In the genomic region with DNA sequence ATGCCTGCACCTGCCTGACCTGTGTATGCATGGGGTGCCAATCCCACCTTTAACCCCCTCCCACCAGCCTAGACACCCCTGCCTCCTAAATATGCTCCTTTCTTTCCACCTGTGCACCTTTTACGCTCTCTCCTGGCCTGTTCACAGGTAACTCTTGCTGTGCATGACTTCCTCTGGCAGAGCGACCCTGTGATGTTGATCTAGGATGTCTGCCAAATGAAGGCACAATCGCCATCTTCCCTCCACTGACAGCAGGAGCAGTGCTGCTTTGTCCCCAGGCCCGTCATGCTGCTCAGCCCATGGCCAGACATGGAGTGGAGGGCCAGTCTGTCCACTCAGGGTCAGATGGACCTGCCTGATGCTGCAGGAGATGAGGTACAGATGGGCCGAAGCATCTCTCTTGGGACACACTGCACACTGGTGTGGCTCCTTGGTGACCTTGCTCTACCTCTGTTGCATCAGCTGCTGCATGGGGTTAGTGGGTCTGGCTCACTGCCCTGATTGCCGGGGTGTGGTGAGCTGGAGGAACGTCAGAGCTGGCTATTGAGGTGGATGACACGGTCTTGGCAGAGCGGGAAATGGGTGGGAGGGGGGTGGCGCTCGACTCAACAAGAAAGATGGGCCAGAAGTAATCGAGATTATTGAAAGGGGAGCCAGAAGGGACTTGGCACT, we compare ENCODE assay signal across 1 cellular context.
TF ChIP-seq lines count a peak whose summit lies in the region.

No MANE protein-coding gene starts in this region.

TF ChIP-seq in HEK293, 187 proteins besides CTCF, POLR2A, EP300 and RAD21 (continued from another document):
- TF ChIP-seq REST (tag by site-specific recombination; IDR thresholded peaks at IDR 0.05) (no peak), ZNF121 (tag by site-specific recombination; IDR thresholded peaks at IDR 0.05) (no peak), YY2 (tag by site-specific recombination; IDR thresholded peaks at IDR 0.05) (0 out of 2 replicates have a peak, but pooled peaks have one; percentile 10), ZNF354C (tag by site-specific recombination; IDR thresholded peaks at IDR 0.05; ENCODE audit: borderline replicate concordance, low read depth) (no peak), ZBTB26 (tag by site-specific recombination; optimal IDR thresholded peaks at IDR 0.05) (no peak), ZNF664 (tag by site-specific recombination; IDR thresholded peaks at IDR 0.05) (no peak), BCL11A (tag by site-specific recombination; IDR thresholded peaks at IDR 0.05; ENCODE audit: low read depth) (no peak), ZNF660 (tag by site-specific recombination; IDR thresholded peaks at IDR 0.05) (no peak), AEBP2 (tag by site-specific recombination; IDR thresholded peaks at IDR 0.05; ENCODE audit: borderline replicate concordance) (no peak), TSHZ1 (tag by site-specific recombination; IDR thresholded peaks at IDR 0.05; ENCODE audit: borderline replicate concordance) (no peak), ATF2 (tag by site-specific recombination; IDR thresholded peaks at IDR 0.05; ENCODE audit: low read depth) (no peak), ZNF670 (tag by site-specific recombination; IDR thresholded peaks at IDR 0.05; ENCODE audit: low read depth) (no peak), ZSCAN30 (tag by site-specific recombination; IDR thresholded peaks at IDR 0.05) (no peak), ZBTB17 (tag by site-specific recombination; IDR thresholded peaks at IDR 0.05) (0 out of 2 replicates have a peak, but pooled peaks have one; percentile 32), PATZ1 (tag by site-specific recombination; IDR thresholded peaks at IDR 0.05) (peak; percentile 65), KLF7 (tag by site-specific recombination; IDR thresholded peaks at IDR 0.05; ENCODE audit: borderline replicate concordance) (0 out of 2 replicates have a peak, but pooled peaks have one; percentile 32), GLIS2 (tag by site-specific recombination; IDR thresholded peaks at IDR 0.05) (no peak), ZNF629 (tag by site-specific recombination; IDR thresholded peaks at IDR 0.05) (no peak), ZNF311 (tag by site-specific recombination; IDR thresholded peaks at IDR 0.05; ENCODE audit: borderline replicate concordance) (no peak), KLF1 (tag by site-specific recombination; IDR thresholded peaks at IDR 0.05) (peak; percentile 89), ZNF48 (tag by site-specific recombination; IDR thresholded peaks at IDR 0.05) (no peak), ZIC2 (tag by site-specific recombination; IDR thresholded peaks at IDR 0.05) (peak; percentile 49), KLF9 (tag by site-specific recombination; IDR thresholded peaks at IDR 0.05; ENCODE audit: low read depth) (no peak)
- TF ChIP-seq, protein P1, sequence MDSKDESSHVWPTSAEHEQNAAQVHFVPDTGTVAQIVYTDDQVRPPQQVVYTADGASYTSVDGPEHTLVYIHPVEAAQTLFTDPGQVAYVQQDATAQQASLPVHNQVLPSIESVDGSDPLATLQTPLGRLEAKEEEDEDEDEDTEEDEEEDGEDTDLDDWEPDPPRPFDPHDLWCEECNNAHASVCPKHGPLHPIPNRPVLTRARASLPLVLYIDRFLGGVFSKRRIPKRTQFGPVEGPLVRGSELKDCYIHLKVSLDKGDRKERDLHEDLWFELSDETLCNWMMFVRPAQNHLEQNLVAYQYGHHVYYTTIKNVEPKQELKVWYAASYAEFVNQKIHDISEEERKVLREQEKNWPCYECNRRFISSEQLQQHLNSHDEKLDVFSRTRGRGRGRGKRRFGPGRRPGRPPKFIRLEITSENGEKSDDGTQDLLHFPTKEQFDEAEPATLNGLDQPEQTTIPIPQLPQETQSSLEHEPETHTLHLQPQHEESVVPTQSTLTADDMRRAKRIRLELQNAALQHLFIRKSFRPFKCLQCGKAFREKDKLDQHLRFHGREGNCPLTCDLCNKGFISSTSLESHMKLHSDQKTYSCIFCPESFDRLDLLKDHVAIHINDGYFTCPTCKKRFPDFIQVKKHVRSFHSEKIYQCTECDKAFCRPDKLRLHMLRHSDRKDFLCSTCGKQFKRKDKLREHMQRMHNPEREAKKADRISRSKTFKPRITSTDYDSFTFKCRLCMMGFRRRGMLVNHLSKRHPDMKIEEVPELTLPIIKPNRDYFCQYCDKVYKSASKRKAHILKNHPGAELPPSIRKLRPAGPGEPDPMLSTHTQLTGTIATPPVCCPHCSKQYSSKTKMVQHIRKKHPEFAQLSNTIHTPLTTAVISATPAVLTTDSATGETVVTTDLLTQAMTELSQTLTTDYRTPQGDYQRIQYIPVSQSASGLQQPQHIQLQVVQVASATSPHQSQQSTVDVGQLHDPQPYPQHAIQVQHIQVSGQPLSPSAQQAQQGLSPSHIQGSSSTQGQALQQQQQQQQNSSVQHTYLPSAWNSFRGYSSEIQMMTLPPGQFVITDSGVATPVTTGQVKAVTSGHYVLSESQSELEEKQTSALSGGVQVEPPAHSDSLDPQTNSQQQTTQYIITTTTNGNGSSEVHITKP (tag by site-specific recombination; IDR thresholded peaks at IDR 0.05) = peak; percentile 61; the same call in 1 of the 2 replicates
- TF ChIP-seq, protein P2, sequence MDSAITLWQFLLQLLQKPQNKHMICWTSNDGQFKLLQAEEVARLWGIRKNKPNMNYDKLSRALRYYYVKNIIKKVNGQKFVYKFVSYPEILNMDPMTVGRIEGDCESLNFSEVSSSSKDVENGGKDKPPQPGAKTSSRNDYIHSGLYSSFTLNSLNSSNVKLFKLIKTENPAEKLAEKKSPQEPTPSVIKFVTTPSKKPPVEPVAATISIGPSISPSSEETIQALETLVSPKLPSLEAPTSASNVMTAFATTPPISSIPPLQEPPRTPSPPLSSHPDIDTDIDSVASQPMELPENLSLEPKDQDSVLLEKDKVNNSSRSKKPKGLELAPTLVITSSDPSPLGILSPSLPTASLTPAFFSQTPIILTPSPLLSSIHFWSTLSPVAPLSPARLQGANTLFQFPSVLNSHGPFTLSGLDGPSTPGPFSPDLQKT (IDR thresholded peaks at IDR 0.05; ENCODE audit: borderline replicate concordance, low read depth, low read length) = no peak
